ENCODE assay signal across 8 cellular contexts in the genomic region with DNA sequence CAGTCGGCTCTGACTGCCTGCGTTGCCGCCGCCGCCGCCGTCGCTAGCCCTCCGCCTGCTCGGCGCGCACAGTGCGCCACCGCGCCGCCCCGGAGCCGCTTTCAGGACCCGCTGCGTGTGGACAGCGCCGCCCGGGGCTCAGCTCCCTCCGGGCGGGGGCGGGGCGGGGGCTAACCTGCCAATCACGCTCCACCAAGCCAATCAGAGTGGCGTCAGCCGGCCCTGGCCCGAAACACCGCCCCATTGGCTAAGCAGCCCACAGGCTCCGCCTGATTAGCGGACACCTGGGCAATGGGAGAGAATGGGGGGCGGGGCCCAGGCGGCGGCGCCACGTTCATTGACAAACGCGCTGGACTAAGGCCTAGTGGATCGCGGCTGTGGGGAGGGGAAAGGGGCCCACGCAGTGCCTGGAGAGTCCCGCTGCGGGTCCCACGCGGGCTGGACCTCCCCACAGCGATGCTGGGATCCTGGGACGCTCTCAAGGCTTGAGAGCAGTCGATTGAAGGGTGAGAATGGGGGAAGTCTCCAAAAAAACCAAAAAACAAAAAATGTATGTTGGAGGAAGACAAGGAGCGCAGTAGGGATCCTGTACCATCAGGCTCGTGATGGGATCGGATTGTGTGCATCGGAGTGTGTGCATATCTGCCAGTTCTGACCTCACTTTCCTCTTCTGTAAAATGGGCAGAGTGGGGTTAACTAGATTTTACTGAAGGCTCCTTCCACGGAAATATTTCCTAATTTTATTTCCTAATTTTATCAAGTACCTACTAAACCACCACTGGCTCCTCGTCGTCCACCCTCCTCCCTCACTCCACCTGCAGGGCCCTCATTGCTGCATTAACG. TPM values are rescaled to one million over a fixed set of nuclear protein-coding genes. Genes with fewer than 3 reads are reported as not detected.
DNase-seq lines count a peak whose midpoint lies in the region; ATAC-seq, FAIRE-seq and TF ChIP-seq lines count a peak whose summit lies in the region.

No MANE protein-coding gene starts in this region.

- in situ Hi-C loops in astrocyte of the spinal cord (cut with HindIII; ENCODE audit: low sequenced_read_pairs), result no loop called here

- H3K9me3 ChIP-seq in small intestine (ENCODE audit: control insufficient read depth, low read depth), result no peaks in the 10 kb centered on the region

- peak; percentile 96 for DNase-seq in NCI-H146 treated with DMSO at 0.1 percent for 48 hours (lab: John Stamatoyannopoulos, UW; ENCODE audit: unreplicated experiment)
- DNase-seq in T-helper 9 cell, result peak; percentile 75
- peak; percentile 86 for DNase-seq in astrocyte of the spinal cord (ENCODE audit: low read depth, low spot score)
- DNase-seq in small intestine, result peak; percentile 81
- no peak for DNase-seq in NK-92 (lab: John Stamatoyannopoulos, UW; ENCODE audit: unreplicated experiment)

- no peak overlapping the region for H3K27ac ChIP-seq in small intestine (ENCODE audit: low read depth in 1 of 2, low read length in 1 of 2)

- H3K27me3 ChIP-seq in small intestine (ENCODE audit: control insufficient read depth in 2 of 2, insufficient read depth in 2 of 2, low read length in 2 of 2), result peaks cover 10 to 85% of the 10 kb centered on the region in 2 donors

- TF ChIP-seq CTCF in astrocyte of the spinal cord (IDR thresholded peaks at IDR 0.05; ENCODE audit: low read depth, low read length), result no peak

- peaks cover 2 to 17% of the 10 kb centered on the region in 2 donors for H3K4me1 ChIP-seq in small intestine (ENCODE audit: control insufficient read depth in 2 of 2, insufficient read depth in 1 of 2, low read depth in 1 of 2, low read length in 1 of 2)

- 1 to 5% (median 3%) methylated on average over 49 to 59 of the region's 59 CpGs for WGBS in small intestine, 3 donors

- FAIRE-seq in small intestine (lab: Jason Lieb, UNC), result no peak

- H3K4me3 ChIP-seq in astrocyte of the spinal cord (ENCODE audit: low read depth, low read length) (no peak overlapping the region), iPS-11a (ENCODE audit: low read depth, low read length) (peak overlapping the region; percentile 13), small intestine (ENCODE audit: low read depth in 1 of 2, low read length in 2 of 2) (peak overlapping the region in 1 of 2 donors; percentile 19)

- H3K36me3 ChIP-seq in small intestine (ENCODE audit: control insufficient read depth in 2 of 2, insufficient read depth in 2 of 2, low read length in 2 of 2), result no peaks in the 10 kb centered on the region

- ATAC-seq in GM18499 (IDR thresholded peaks at IDR 0.05; ENCODE audit: insufficient read depth, unreplicated experiment) (peak; percentile 53), HG02870 (IDR thresholded peaks at IDR 0.05; ENCODE audit: unreplicated experiment) (peak; percentile 71)

RNA-seq across cellular contexts. Expression of a gene that starts 6.3 kb away (rescaled TPM):
- 1 to 10 TPM in 1 of 3 donors, under 1 TPM in 1, not detected in 1; under 0.01 to 1.1 TPM for polyA plus RNA-seq in small intestine
